Comparison of ENCODE assay signal across 11 cellular contexts in genomic region chr2:235206399-235206798, GRCh38.
DNase-seq lines count a peak whose midpoint lies in the region; TF ChIP-seq lines count a peak whose summit lies in the region.
"Had no signal": no experiment of that assay in that cellular context is flagged by ENCODE, and none has a peak within 500 bp of the region (broad histone marks: within the 10 kb centered on the region; RNA-seq: fewer than 3 reads in every experiment).

No MANE protein-coding gene starts in this region.

- peaks cover 15 to 43% (median 28%) of the 10 kb centered on the region in 11 experiments for H3K9me3 ChIP-seq in BLaER1 treated with 17β-estradiol and CSF1 and Interleukin-3, amounts not matched to agents 10 nM and 100 nM (replicated peaks in 1 of 11)
- H3K9me3 ChIP-seq in HAP-1 = no peaks in the 10 kb centered on the region; the same call in 1 of the 2 replicates
- H3K9me3 ChIP-seq in A673 (ENCODE audit: low read depth, low read length, poor library complexity, severe bottlenecking) = no peaks in the 10 kb centered on the region

- intact Hi-C loops in A673 (cut with micrococcal nuclease; ENCODE audit: unreplicated experiment) = no loop called here

- no peak overlapping the region for H3K27ac ChIP-seq in BLaER1 treated with 17β-estradiol and CSF1 and Interleukin-3, amounts not matched to agents 10 nM and 100 nM
- H3K27ac ChIP-seq in KMS-11 = no peak overlapping the region
- no peak overlapping the region for H3K27ac ChIP-seq in A673 (ENCODE audit: low read depth, low read length, poor library complexity, severe bottlenecking)

- no peak overlapping the region for H2AFZ ChIP-seq in KMS-11 (ENCODE audit: low read depth)

- in situ Hi-C loops in HAP-1 (cut with MboI; ENCODE audit: low sequenced_read_pairs) = no loop called here

- no peak overlapping the region for H3K9ac ChIP-seq in BLaER1 treated with 17β-estradiol and CSF1 and Interleukin-3, amounts not matched to agents 10 nM and 100 nM
- no peak overlapping the region for H3K9ac ChIP-seq in KMS-11

- H3K4me3 ChIP-seq in BLaER1 treated with 17β-estradiol and CSF1 and Interleukin-3, amounts not matched to agents 10 nM and 100 nM = no peak overlapping the region
- H3K4me3 ChIP-seq in KMS-11 (IDR thresholded peaks at IDR 0.05; ENCODE audit: insufficient read depth, low read depth, low read length) = no peak overlapping the region
- no peak overlapping the region for H3K4me3 ChIP-seq in HAP-1
- no peak overlapping the region for H3K4me3 ChIP-seq in A673 (ENCODE audit: low read depth, low read length, poor library complexity, severe bottlenecking)

- POLR2A ChIA-PET in A673 (lab: Charles Lee; ENCODE audit: low non-redundant PET) = no interaction called here

- H3K36me3 ChIP-seq in BLaER1 treated with 17β-estradiol and CSF1 and Interleukin-3, amounts not matched to agents 10 nM and 100 nM = no peaks in the 10 kb centered on the region
- H3K36me3 ChIP-seq in KMS-11 (ENCODE audit: insufficient read depth) (no peaks in the 10 kb centered on the region), HAP-1 (replicated peaks) (no peaks in the 10 kb centered on the region), A673 (ENCODE audit: insufficient read depth, low read length, poor library complexity, severe bottlenecking) (no peaks in the 10 kb centered on the region)

- H4K20me1 ChIP-seq in BLaER1 treated with 17β-estradiol and CSF1 and Interleukin-3, amounts not matched to agents 10 nM and 100 nM = no peaks in the 10 kb centered on the region
- no peaks in the 10 kb centered on the region for H4K20me1 ChIP-seq in KMS-11 (ENCODE audit: insufficient read depth)

- H3K4me1 ChIP-seq in BLaER1 treated with 17β-estradiol and CSF1 and Interleukin-3, amounts not matched to agents 10 nM and 100 nM = peaks cover 0 to 31% (median 17%) of the 10 kb centered on the region in 10 experiments; a peak in 15 of 20 replicates
- peaks cover 23% of the 10 kb centered on the region for H3K4me1 ChIP-seq in KMS-11 (ENCODE audit: low read depth, poor library complexity, severe bottlenecking)
- peaks cover 3% of the 10 kb centered on the region for H3K4me1 ChIP-seq in HAP-1
- peaks cover under 1% of the 10 kb centered on the region for H3K4me1 ChIP-seq in A673 (ENCODE audit: insufficient read depth, low read length, poor library complexity, severe bottlenecking)

- H3K79me2 ChIP-seq in KMS-11 (ENCODE audit: insufficient read depth, low read depth) = no peaks in the 10 kb centered on the region

- CTCF ChIA-PET in A673 (lab: Charles Lee) = no interaction called here

- TF ChIP-seq CTCF in KMS-11 (conservative IDR thresholded peaks at IDR 0.05; ENCODE audit: low read depth, low read length) (no peak), A673 (conservative IDR thresholded peaks at IDR 0.05; ENCODE audit: low read depth, low read length) (no peak)

- peak; percentile 30 for DNase-seq in ecto neural progenitor cell (ENCODE audit: low spot score)
- DNase-seq in kidney glomerular epithelial cell (lab: John Stamatoyannopoulos, UW) = peak; percentile 42
- no peak for DNase-seq in HAP-1 (ENCODE audit: low spot score in 2 of 2)
- no peak for DNase-seq in A673 (ENCODE audit: low spot score)
- no peak for DNase-seq in T1000 (lab: John Stamatoyannopoulos, UW)
- no peak for DNase-seq in T-helper 1 cell
- DNase-seq: C1 segment of cervical spinal cord; CD4-positive, alpha-beta T cell; DMS 273 treated with DMSO at 0.1 percent for 48 hours had no signal

- no TSS peak for BruUV-seq in A673 (replicated peaks; lab: Mats Ljungman, UMichigan)

- peaks cover 0 to 24% (median 0%) of the 10 kb centered on the region in 11 experiments; a peak in 5 of 22 replicates for H3K27me3 ChIP-seq in BLaER1 treated with 17β-estradiol and CSF1 and Interleukin-3, amounts not matched to agents 10 nM and 100 nM
- H3K27me3 ChIP-seq in KMS-11 (ENCODE audit: insufficient read depth, low read depth) (no peaks in the 10 kb centered on the region), HAP-1 (ENCODE audit: low read depth) (no peaks in the 10 kb centered on the region), A673 (replicated peaks; ENCODE audit: insufficient read depth, low read depth, low read length, poor library complexity) (no peaks in the 10 kb centered on the region)

- peak overlapping the region in 9 of 11 experiments; percentile 2 to 80 (median 71); a peak in 14 of 22 replicates for H3K4me2 ChIP-seq in BLaER1 treated with 17β-estradiol and CSF1 and Interleukin-3, amounts not matched to agents 10 nM and 100 nM
- peak overlapping the region; percentile 74 for H3K4me2 ChIP-seq in KMS-11

Comparison
In these comparisons a context has a peak if more than half of its experiments do, and no peak if none do; other contexts are left out.
1. DNase-seq: peak in ecto neural progenitor cell (single experiment) and kidney glomerular epithelial cell (single experiment); none in HAP-1 (0 of 2), A673 (single experiment), T1000 (single experiment) and T-helper 1 cell (0 of 5).